In genomic region chr16:3023415-3023668, GRCh38 we compare ENCODE assay signal across 8 cellular contexts. TPM values are rescaled to one million over a fixed set of nuclear protein-coding genes. Genes with fewer than 3 reads are reported as not detected.
A peak's percentile ranks its signal among the peaks of the same experiment; 100 is the strongest.
DNase-seq lines count a peak whose midpoint lies in the region; ATAC-seq, FAIRE-seq and TF ChIP-seq lines count a peak whose summit lies in the region.

No MANE protein-coding gene starts in this region.

- peaks cover 50% of the 10 kb centered on the region for H3K4me1 ChIP-seq in CD4-positive, alpha-beta memory T cell (ENCODE audit: insufficient read depth, low read length)
- peaks cover 15 to 34% (median 28%) of the 10 kb centered on the region in 3 donors for H3K4me1 ChIP-seq in pancreas

- peaks cover 21 to 68% (median 44%) of the 10 kb centered on the region in 4 donors for H3K4me1 Mint-ChIP-seq in CD4-positive, alpha-beta memory T cell
- H3K4me1 Mint-ChIP-seq in activated CD8-positive, alpha-beta T cell treated with anti-CD3 and anti-CD28 coated beads for 36 hours (ENCODE audit: low read depth) = peaks cover 48% of the 10 kb centered on the region

- H3K4me3 Mint-ChIP-seq in CD4-positive, alpha-beta memory T cell = peak overlapping the region; percentile 87 to 97 (median 93)
- peak overlapping the region; percentile 77 for H3K4me3 Mint-ChIP-seq in activated CD8-positive, alpha-beta T cell treated with anti-CD3 and anti-CD28 coated beads for 36 hours

- H3K27me3 Mint-ChIP-seq in CD4-positive, alpha-beta memory T cell = peaks cover 0 to 2% of the 10 kb centered on the region in 2 donors
- H3K27me3 Mint-ChIP-seq in activated CD8-positive, alpha-beta T cell treated with anti-CD3 and anti-CD28 coated beads for 36 hours = peaks cover 4% of the 10 kb centered on the region

- no peak for TF ChIP-seq CTCF in activated CD8-positive, alpha-beta T cell treated with anti-CD3 and anti-CD28 coated beads for 36 hours (IDR thresholded peaks at IDR 0.05)
- TF ChIP-seq CTCF in fibroblast of pulmonary artery (IDR thresholded peaks at IDR 0.05; ENCODE audit: low read length, missing control alignments) = no peak
- TF ChIP-seq CTCF in pancreas (IDR thresholded peaks at IDR 0.05) = no peak

- no peaks in the 10 kb centered on the region for H3K9me3 ChIP-seq in CD4-positive, alpha-beta memory T cell (ENCODE audit: control insufficient read depth in 1 of 2, low read length in 2 of 2)
- H3K9me3 ChIP-seq in pancreas = no peaks in the 10 kb centered on the region

- no peak for DNase-seq in CD4-positive, alpha-beta memory T cell
- peak; percentile 27 for DNase-seq in HTR-8/SVneo (ENCODE audit: insufficient read length, low spot score)
- no peak for DNase-seq in activated CD8-positive, alpha-beta T cell treated with anti-CD3 and anti-CD28 coated beads for 36 hours
- peak; percentile 44 for DNase-seq in fibroblast of pulmonary artery (ENCODE audit: low read depth)
- DNase-seq in pancreas = peak in 4 of 6 donors; percentile 76 to 88 (median 78)
- DNase-seq in NCI-H510A (lab: John Stamatoyannopoulos, UW) = no peak
- DNase-seq in germinal center (ENCODE audit: low spot score) = no peak

- H3K36me3 ChIP-seq in CD4-positive, alpha-beta memory T cell (ENCODE audit: insufficient read depth, low read length) = peaks cover 20% of the 10 kb centered on the region
- H3K36me3 ChIP-seq in pancreas = peaks cover 0 to 5% (median 3%) of the 10 kb centered on the region in 3 donors

- H3K4me3 ChIP-seq in CD4-positive, alpha-beta memory T cell (ENCODE audit: low read length in 2 of 2) = peak overlapping the region; percentile 38 to 85
- H3K4me3 ChIP-seq in fibroblast of pulmonary artery (replicated peaks; ENCODE audit: low read depth, low read length) = peak overlapping the region; percentile 80
- H3K4me3 ChIP-seq in pancreas = peak overlapping the region; percentile 34 to 87 (median 41)

- H3K9me3 Mint-ChIP-seq in CD4-positive, alpha-beta memory T cell = no peaks in the 10 kb centered on the region
- H3K9me3 Mint-ChIP-seq in activated CD8-positive, alpha-beta T cell treated with anti-CD3 and anti-CD28 coated beads for 36 hours = no peaks in the 10 kb centered on the region

- intact Hi-C loops in CD4-positive, alpha-beta memory T cell (cut with micrococcal nuclease) = loop anchor here (10.0 kb wide), 1 partner anchor 119 kb away; no protein-coding TSS in a partner anchor
- intact Hi-C loops in activated CD8-positive, alpha-beta T cell treated with anti-CD3 and anti-CD28 coated beads for 36 hours (cut with micrococcal nuclease) = no loop called here
- intact Hi-C loops in pancreas (cut with DNase I) = no loop called here

- CTCF ChIA-PET in CD4-positive, alpha-beta memory T cell (lab: Charles Lee; ENCODE audit: partially characterized antibody) = interaction anchor here (0.9 to 18.6 kb wide), 7 partner anchors 8 to 148 kb away, joined by 3 to 444 read pairs (median 4); partner anchors contain the start of gene CLDN9
- CTCF ChIA-PET in activated CD8-positive, alpha-beta T cell treated with anti-CD3 and anti-CD28 coated beads for 36 hours (lab: Charles Lee) = interaction anchor here (1.2 to 10.5 kb wide), 7 partner anchors 8 to 111 kb away, joined by 3 to 135 read pairs (median 7); partner anchors contain the start of gene ZNF213

- no peak for ATAC-seq in activated CD8-positive, alpha-beta T cell treated with anti-CD3 and anti-CD28 coated beads for 36 hours
- ATAC-seq in pancreas = peak in 2 of 4 donors; percentile 0 to 4
- ATAC-seq in HG03097 (IDR thresholded peaks at IDR 0.05; ENCODE audit: low FRiP score, unreplicated experiment) = no peak

- H3K27me3 ChIP-seq in CD4-positive, alpha-beta memory T cell (ENCODE audit: insufficient read depth, low read length) = no peaks in the 10 kb centered on the region
- no peaks in the 10 kb centered on the region for H3K27me3 ChIP-seq in pancreas

- POLR2A ChIA-PET in CD4-positive, alpha-beta memory T cell (lab: Charles Lee; ENCODE audit: partially characterized antibody) = interaction anchor here (0.6 to 5.9 kb wide), 9 partner anchors 7 to 127 kb away, joined by 3 to 89 read pairs (median 7); partner anchors contain the start of genes MMP25, PKMYT1 and ZNF213
- POLR2A ChIA-PET in activated CD8-positive, alpha-beta T cell treated with anti-CD3 and anti-CD28 coated beads for 36 hours (lab: Charles Lee) = interaction anchor here (0.5 to 1.3 kb wide), 2 partner anchors 9 to 34 kb away, joined by 3 read pairs; no protein-coding TSS in a partner anchor

- H3K27ac ChIP-seq in CD4-positive, alpha-beta memory T cell (ENCODE audit: low read depth, low read length) = peak overlapping the region; percentile 90
- peak overlapping the region; percentile 97 to 100 (median 98) for H3K27ac ChIP-seq in pancreas

- FAIRE-seq in HTR-8/SVneo (lab: Jason Lieb, UNC) (no peak), pancreas (lab: Jason Lieb, UNC) (no peak)

- peak overlapping the region; percentile 92 to 99 (median 98) for H3K27ac Mint-ChIP-seq in CD4-positive, alpha-beta memory T cell
- peak overlapping the region; percentile 97 for H3K27ac Mint-ChIP-seq in activated CD8-positive, alpha-beta T cell treated with anti-CD3 and anti-CD28 coated beads for 36 hours

- peaks cover 3 to 22% of the 10 kb centered on the region in 2 donors for H3K36me3 Mint-ChIP-seq in CD4-positive, alpha-beta memory T cell
- peaks cover 14% of the 10 kb centered on the region for H3K36me3 Mint-ChIP-seq in activated CD8-positive, alpha-beta T cell treated with anti-CD3 and anti-CD28 coated beads for 36 hours (ENCODE audit: low read depth)

- WGBS in pancreas, 2 donors = 14 to 34% methylated on average over 6 of the region's 6 CpGs

RNA-seq across cellular contexts. Expression of gene HCFC1R1, which starts 0.4 kb away (rescaled TPM):
- total RNA-seq in CD4-positive, alpha-beta memory T cell = 10 to 100 TPM; 16.0 to 18.0 TPM
- polyA plus RNA-seq in CD4-positive, alpha-beta memory T cell = 10 to 100 TPM; 18.5 to 23.8 TPM
- total RNA-seq in activated CD8-positive, alpha-beta T cell treated with anti-CD3 and anti-CD28 coated beads for 36 hours = 10 to 100 TPM; 24.2 to 24.8 TPM
- total RNA-seq in pancreas = 10 to 100 TPM; 10.5 to 24.1 (median 12.4) TPM
- 100 to 1,000 TPM in 1 of 2 donors, 10 to 100 TPM in 1; 93.1 to 119 TPM for polyA plus RNA-seq in pancreas

RNA-seq across cellular contexts. Expression of gene THOC6, which starts 0.5 kb away (rescaled TPM):
- total RNA-seq in CD4-positive, alpha-beta memory T cell = 10 to 100 TPM; 18.4 to 22.5 TPM
- 10 to 100 TPM; 41.4 to 48.8 TPM for polyA plus RNA-seq in CD4-positive, alpha-beta memory T cell
- 10 to 100 TPM; 55.4 to 56.6 TPM for total RNA-seq in activated CD8-positive, alpha-beta T cell treated with anti-CD3 and anti-CD28 coated beads for 36 hours
- total RNA-seq in pancreas = 10 to 100 TPM in 1 of 6 donors, 1 to 10 TPM in 5; 6.2 to 13.0 (median 7.7) TPM
- 10 to 100 TPM; 33.2 to 38.2 TPM for polyA plus RNA-seq in pancreas

RNA-seq across cellular contexts. Expression of gene TNFRSF12A, which starts 3.2 kb away (rescaled TPM):
- 1 to 10 TPM in 1 of 2 experiments, under 1 TPM in 1; 0.73 to 1.0 TPM for total RNA-seq in CD4-positive, alpha-beta memory T cell
- polyA plus RNA-seq in CD4-positive, alpha-beta memory T cell = under 1 TPM; 0.33 to 0.44 TPM
- total RNA-seq in activated CD8-positive, alpha-beta T cell treated with anti-CD3 and anti-CD28 coated beads for 36 hours = 10 to 100 TPM; 11.8 to 13.5 TPM
- total RNA-seq in pancreas = 10 to 100 TPM; 26.8 to 91.1 (median 66.7) TPM
- 100 to 1,000 TPM; 166 to 185 TPM for polyA plus RNA-seq in pancreas

RNA-seq across cellular contexts. Expression of gene CLDN6, which starts 5.4 kb away (rescaled TPM):
- total RNA-seq in CD4-positive, alpha-beta memory T cell = not detected
- not detected for polyA plus RNA-seq in CD4-positive, alpha-beta memory T cell
- not detected for total RNA-seq in activated CD8-positive, alpha-beta T cell treated with anti-CD3 and anti-CD28 coated beads for 36 hours
- 1 to 10 TPM in 2 of 6 donors, under 1 TPM in 4; 0.37 to 5.1 (median 0.73) TPM for total RNA-seq in pancreas
- 1 to 10 TPM in 1 of 2 donors, under 1 TPM in 1; 0.12 to 3.2 TPM for polyA plus RNA-seq in pancreas

RNA-seq across cellular contexts. Expression of gene CLDN9, which starts 10.6 kb away (rescaled TPM):
- total RNA-seq in CD4-positive, alpha-beta memory T cell = not detected
- not detected for polyA plus RNA-seq in CD4-positive, alpha-beta memory T cell
- not detected for total RNA-seq in activated CD8-positive, alpha-beta T cell treated with anti-CD3 and anti-CD28 coated beads for 36 hours
- 1 to 10 TPM; 1.7 to 5.1 (median 2.4) TPM for total RNA-seq in pancreas
- polyA plus RNA-seq in pancreas = 10 to 100 TPM; 10.5 to 12.1 TPM

Comparison
In these comparisons a context has a peak if more than half of its experiments do, and no peak if none do; other contexts are left out.
1. DNase-seq: peak in HTR-8/SVneo (single experiment), fibroblast of pulmonary artery (single experiment) and pancreas (4 of 6); none in CD4-positive, alpha-beta memory T cell (0 of 5), activated CD8-positive, alpha-beta T cell treated with anti-CD3 and anti-CD28 coated beads for 36 hours (single experiment), NCI-H510A (single experiment) and germinal center (single experiment).
2. RNA of gene TNFRSF12A, which starts 3.2 kb away (total RNA-seq): 26.8 to 91.1 TPM in pancreas and 11.8 to 13.5 TPM in activated CD8-positive, alpha-beta T cell treated with anti-CD3 and anti-CD28 coated beads for 36 hours; 0.73 to 1.0 TPM in CD4-positive, alpha-beta memory T cell; every median in the first group is over 4 times any median in the second.
3. Peak in every context shown above with its lines, with median percentiles within 50 percentile points of each other: H3K4me3 ChIP-seq.